Comparison of ENCODE assay signal across 19 cellular contexts in the genomic region with DNA sequence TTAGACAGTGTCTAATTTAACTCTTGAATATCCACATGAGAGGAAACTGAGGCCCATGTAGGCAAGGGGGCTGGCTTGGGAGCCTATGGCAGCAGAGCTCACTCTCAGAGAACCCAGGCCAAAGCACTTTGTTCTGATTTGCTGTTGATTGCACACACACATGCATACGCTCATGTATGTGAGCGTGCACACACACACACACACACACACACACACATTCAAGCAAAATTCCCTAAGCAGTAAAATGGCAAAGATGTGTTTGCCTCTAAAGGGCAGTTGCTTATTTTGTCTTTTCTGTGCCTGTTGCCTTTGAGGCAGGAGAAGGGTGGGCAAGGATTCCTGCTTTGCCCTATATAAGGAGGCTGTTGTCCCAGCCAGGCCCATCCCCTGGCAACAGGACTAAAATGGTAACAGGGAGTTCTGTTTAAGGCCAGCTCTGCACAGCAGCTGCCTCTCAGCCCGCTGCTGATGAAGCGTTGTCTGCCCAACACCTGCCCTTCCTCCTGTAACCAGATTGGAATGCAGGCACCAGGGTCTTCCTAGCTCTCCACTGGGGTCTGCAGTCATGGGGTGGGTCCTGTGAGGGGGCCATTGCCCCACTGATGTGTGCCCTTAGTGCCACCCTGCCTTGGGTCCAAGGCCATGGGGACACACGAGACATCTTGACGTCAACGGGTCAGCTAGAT.
DNase-seq lines count a peak whose midpoint lies in the region; ATAC-seq and TF ChIP-seq lines count a peak whose summit lies in the region.
"Had no signal": no experiment of that assay in that cellular context is flagged by ENCODE, and none has a peak within 500 bp of the region (broad histone marks: within the 10 kb centered on the region; RNA-seq: fewer than 3 reads in every experiment).

No MANE protein-coding gene starts in this region.

- intact Hi-C loops in left ventricle myocardium superior (cut with micrococcal nuclease) (no loop called here), posterior cingulate gyrus (cut with DNase I) (no loop called here)

- H3K4me1 ChIP-seq in HEK293 (ENCODE audit: control insufficient read depth, insufficient read depth, low read length): peaks cover 9% of the 10 kb centered on the region; the same call in 1 of the 2 replicates

- H3K36me3 ChIP-seq in HEK293 (ENCODE audit: control insufficient read depth in 2 of 2, insufficient read depth in 1 of 2, low read length in 2 of 2): no peaks in the 10 kb centered on the region
- H3K36me3 ChIP-seq: uterus had no signal

- CTCF ChIA-PET in HEK293 (lab: Yijun Ruan, JAX): interaction anchor here (0.7 to 2.1 kb wide), 6 partner anchors 19 to 372 kb away, joined by 3 to 9 read pairs (median 4); no protein-coding TSS in a partner anchor

- POLR2A ChIA-PET in HEK293 (lab: Yijun Ruan, JAX): no interaction called here

- peaks cover 5% of the 10 kb centered on the region for H3K27me3 Mint-ChIP-seq in brain
- H3K27me3 Mint-ChIP-seq: activated naive CD8-positive, alpha-beta T cell treated with anti-CD3 and anti-CD28 coated beads, Interleukin-2, amount 10 ng/mL, durations not matched to agents 7 days and 5 days; CD4-positive, CD25-positive, alpha-beta regulatory T cell; stimulated activated naive CD8-positive, alpha-beta T cell treated with anti-CD3 and anti-CD28 coated beads, Interleukin-15, amount 100 ng/mL, for 72 hours had no signal

- H3K27ac Mint-ChIP-seq in brain: peak overlapping the region; percentile 52 to 88 (median 86)
- H3K27ac Mint-ChIP-seq: activated naive CD8-positive, alpha-beta T cell treated with anti-CD3 and anti-CD28 coated beads, Interleukin-2, amount 10 ng/mL, durations not matched to agents 7 days and 5 days; CD4-positive, CD25-positive, alpha-beta regulatory T cell had no signal

- peaks cover 72% of the 10 kb centered on the region for H3K4me1 Mint-ChIP-seq in brain

- H3K9me3 Mint-ChIP-seq in brain: no peaks in the 10 kb centered on the region
- H3K9me3 Mint-ChIP-seq: activated naive CD8-positive, alpha-beta T cell treated with anti-CD3 and anti-CD28 coated beads, Interleukin-2, amount 10 ng/mL, durations not matched to agents 7 days and 5 days; CD4-positive, CD25-positive, alpha-beta regulatory T cell; stimulated activated naive CD8-positive, alpha-beta T cell treated with anti-CD3 and anti-CD28 coated beads, Interleukin-15, amount 100 ng/mL, for 72 hours had no signal

- no peaks in the 10 kb centered on the region for H3K36me3 Mint-ChIP-seq in brain
- H3K36me3 Mint-ChIP-seq: activated naive CD8-positive, alpha-beta T cell treated with anti-CD3 and anti-CD28 coated beads, Interleukin-2, amount 10 ng/mL, durations not matched to agents 7 days and 5 days; CD4-positive, CD25-positive, alpha-beta regulatory T cell had no signal

- H3K4me3 Mint-ChIP-seq in brain: peak overlapping the region in 1 of 5 experiments; percentile 41
- H3K4me3 Mint-ChIP-seq: activated naive CD8-positive, alpha-beta T cell treated with anti-CD3 and anti-CD28 coated beads, Interleukin-2, amount 10 ng/mL, durations not matched to agents 7 days and 5 days; CD4-positive, CD25-positive, alpha-beta regulatory T cell; stimulated activated naive CD8-positive, alpha-beta T cell treated with anti-CD3 and anti-CD28 coated beads, Interleukin-15, amount 100 ng/mL, for 72 hours had no signal

- TF ChIP-seq CTCF in HEK293 (tag by site-specific recombination; IDR thresholded peaks at IDR 0.05): no peak
- TF ChIP-seq CTCF in brain (conservative IDR thresholded peaks at IDR 0.05): no peak

- no peaks in the 10 kb centered on the region for H3K9me3 ChIP-seq in HEK293 (ENCODE audit: control insufficient read depth, insufficient read depth, low read depth, low read length)
- H3K9me3 ChIP-seq: uterus had no signal

- no peak overlapping the region for H3K27ac ChIP-seq in HEK293 (ENCODE audit: extremely low read depth, low read depth, low read length)
- H3K27ac ChIP-seq: SK-N-MC had no signal

- H3K4me3 ChIP-seq in HEK293 (ENCODE audit: low read depth, low read length): no peak overlapping the region
- H3K4me3 ChIP-seq: K562, SK-N-MC, uterus had no signal

- DNase-seq in left ventricle myocardium superior (peak; percentile 65), posterior cingulate gyrus (peak in 8 of 10 donors; percentile 33 to 92 (median 54))
- DNase-seq: activated naive CD8-positive, alpha-beta T cell treated with anti-CD3 and anti-CD28 coated beads, Interleukin-2, amount 10 ng/mL, durations not matched to agents 7 days and 5 days; CD4-positive, CD25-positive, alpha-beta regulatory T cell; erythroblast; HCEC 1CT; MV-4-11; PC-3; stimulated activated CD4-positive, alpha-beta T cell treated with anti-CD3 and anti-CD28 coated beads, Interleukin-2, amount 100 ng/mL, for 24 hours; stimulated activated naive CD8-positive, alpha-beta T cell treated with anti-CD3 and anti-CD28 coated beads, Interleukin-15, amount 100 ng/mL, for 72 hours; uterus had no signal

- ATAC-seq in left ventricle myocardium superior (peak; percentile 75), GM18861 (IDR thresholded peaks at IDR 0.05; ENCODE audit: unreplicated experiment) (no peak), HG03097 (IDR thresholded peaks at IDR 0.05; ENCODE audit: low FRiP score, unreplicated experiment) (no peak), GM18907 (IDR thresholded peaks at IDR 0.05; ENCODE audit: unreplicated experiment) (no peak), GM19455 (IDR thresholded peaks at IDR 0.05; ENCODE audit: unreplicated experiment) (no peak)
- ATAC-seq: K562; PC-3; stimulated activated naive CD8-positive, alpha-beta T cell treated with anti-CD3 and anti-CD28 coated beads, Interleukin-15, amount 100 ng/mL, for 72 hours had no signal

TF ChIP-seq in HEK293, 187 proteins besides CTCF, POLR2A, EP300 and RAD21:
- TF ChIP-seq, protein P1, sequence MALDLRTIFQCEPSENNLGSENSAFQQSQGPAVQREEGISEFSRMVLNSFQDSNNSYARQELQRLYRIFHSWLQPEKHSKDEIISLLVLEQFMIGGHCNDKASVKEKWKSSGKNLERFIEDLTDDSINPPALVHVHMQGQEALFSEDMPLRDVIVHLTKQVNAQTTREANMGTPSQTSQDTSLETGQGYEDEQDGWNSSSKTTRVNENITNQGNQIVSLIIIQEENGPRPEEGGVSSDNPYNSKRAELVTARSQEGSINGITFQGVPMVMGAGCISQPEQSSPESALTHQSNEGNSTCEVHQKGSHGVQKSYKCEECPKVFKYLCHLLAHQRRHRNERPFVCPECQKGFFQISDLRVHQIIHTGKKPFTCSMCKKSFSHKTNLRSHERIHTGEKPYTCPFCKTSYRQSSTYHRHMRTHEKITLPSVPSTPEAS (tag by site-specific recombination; IDR thresholded peaks at IDR 0.05): peak; percentile 65
- TF ChIP-seq ZNF701 (tag by site-specific recombination; IDR thresholded peaks at IDR 0.05): no peak
